ENCODE assay signal across 8 cellular contexts in the genomic region with DNA sequence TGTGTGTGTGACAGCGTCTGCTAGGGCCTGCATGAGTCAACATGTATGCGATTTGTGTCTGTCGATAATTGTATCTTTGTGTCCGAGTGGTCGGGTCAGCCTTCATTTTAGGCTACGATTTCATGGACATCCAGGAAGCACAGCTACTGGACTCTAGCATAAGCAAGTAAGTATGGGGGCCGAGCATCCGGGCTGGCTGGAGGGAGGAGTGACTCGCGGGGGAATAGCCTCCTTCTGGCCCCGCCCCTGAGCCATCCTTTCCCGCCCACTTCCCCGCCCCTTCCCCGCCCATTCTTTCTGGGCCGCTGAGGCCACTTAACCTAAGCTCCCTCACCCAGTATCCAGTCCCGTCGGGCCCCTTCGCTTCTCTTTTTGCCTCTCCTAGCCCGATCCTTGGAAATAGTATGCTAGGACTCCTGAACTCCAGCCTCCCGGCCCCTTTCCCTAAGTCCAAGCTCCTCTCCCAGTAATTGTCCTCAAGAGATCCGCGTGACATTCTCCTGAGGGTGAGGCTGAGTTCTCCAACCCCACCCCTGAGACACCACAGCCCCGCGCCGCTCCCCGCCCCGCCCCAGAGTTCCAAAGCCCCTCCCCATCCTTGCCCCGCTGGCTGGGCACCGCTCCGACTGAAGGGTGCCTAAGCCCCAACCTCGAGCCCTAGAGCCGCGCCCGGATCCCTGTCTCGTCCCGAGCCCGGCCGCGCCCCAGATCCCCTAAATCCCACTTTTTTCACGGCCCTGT. TPM values are rescaled to one million over a fixed set of nuclear protein-coding genes. Genes with fewer than 3 reads are reported as not detected.
DNase-seq lines count a peak whose midpoint lies in the region; ATAC-seq, FAIRE-seq and TF ChIP-seq lines count a peak whose summit lies in the region.

No MANE protein-coding gene starts in this region.

- H3K9ac ChIP-seq in kidney (ENCODE audit: low read length in 2 of 2) = peak overlapping the region in 1 of 2 donors; percentile 69

- no peak for FAIRE-seq in kidney (lab: Jason Lieb, UNC)

- peak overlapping the region; percentile 77 to 79 for H3K4me3 ChIP-seq in kidney (ENCODE audit: low read length in 2 of 2)

- ATAC-seq in HG02642 (IDR thresholded peaks at IDR 0.05; ENCODE audit: poor library complexity, unreplicated experiment) = peak; percentile 39
- no peak for ATAC-seq in HG03097 (IDR thresholded peaks at IDR 0.05; ENCODE audit: low FRiP score, unreplicated experiment)

- H3K9me3 ChIP-seq in kidney (ENCODE audit: control insufficient read depth in 1 of 2, low read length in 2 of 2) = no peaks in the 10 kb centered on the region

- no peak for TF ChIP-seq CTCF in kidney (IDR thresholded peaks at IDR 0.05; ENCODE audit: borderline replicate concordance, extremely low read depth, insufficient read depth)

- DNase-seq in DMS53 treated with DMSO at 0.1 percent for 48 hours (lab: John Stamatoyannopoulos, UW; ENCODE audit: unreplicated experiment) = peak; percentile 77
- peak; percentile 77 for DNase-seq in NCI-H226
- DNase-seq in activated CD4-positive, CD25-positive, alpha-beta regulatory T cell treated with anti-CD3 and anti-CD28 coated beads, Interleukin-2, amount 50 U/mL, for 16 hours (ENCODE audit: low read depth, low spot score) = peak; percentile 55
- peak; percentile 55 for DNase-seq in central memory CD4-positive, alpha-beta T cell
- peak; percentile 98 for DNase-seq in kidney
- DNase-seq in stimulated activated CD4-positive, alpha-beta T cell treated with anti-CD3 and anti-CD28 coated beads, Interleukin-12 subunit alpha, Interleukin-12 subunit beta, amount 100 ng/mL, for 24 hours (ENCODE audit: low read depth in 2 of 2) = peak; percentile 56 to 79

- intact Hi-C loops in kidney (cut with DNase I) = no loop called here

- peaks cover 9 to 20% of the 10 kb centered on the region in 2 donors for H3K36me3 ChIP-seq in kidney (ENCODE audit: control insufficient read depth in 1 of 2, insufficient read depth in 2 of 2, low read length in 2 of 2)

- H3K4me1 ChIP-seq in kidney (ENCODE audit: control insufficient read depth in 1 of 2, insufficient read depth in 1 of 2, low read depth in 1 of 2, low read length in 2 of 2) = peaks cover 14 to 19% of the 10 kb centered on the region in 2 donors

- peak overlapping the region; percentile 92 to 95 for H3K27ac ChIP-seq in kidney (ENCODE audit: low read depth in 2 of 2, low read length in 2 of 2)

RNA-seq across cellular contexts. Expression of a gene that starts 1.2 kb away (rescaled TPM):
- 86.7 TPM for total RNA-seq in kidney
- 59.7 TPM for polyA plus RNA-seq in kidney (ENCODE audit: insufficient read depth, low read depth, low replicate concordance)

RNA-seq across cellular contexts. Expression of a gene that starts 9.1 kb away (rescaled TPM):
- total RNA-seq in kidney = 7.9 TPM
- polyA plus RNA-seq in kidney (ENCODE audit: insufficient read depth, low read depth, low replicate concordance) = 240 TPM

RNA-seq across cellular contexts. Expression of a gene that starts 17.6 kb away (rescaled TPM):
- total RNA-seq in kidney = 0.63 TPM
- polyA plus RNA-seq in kidney (ENCODE audit: insufficient read depth, low read depth, low replicate concordance) = 1.1 TPM

RNA-seq across cellular contexts. Expression of a gene that starts 23.7 kb away (rescaled TPM):
- total RNA-seq in kidney = 19.3 TPM
- 5.9 TPM for polyA plus RNA-seq in kidney (ENCODE audit: insufficient read depth, low read depth, low replicate concordance)

RNA-seq across cellular contexts. Expression of a gene that starts 26.9 kb away (rescaled TPM):
- total RNA-seq in kidney = 0.38 TPM
- polyA plus RNA-seq in kidney (ENCODE audit: insufficient read depth, low read depth, low replicate concordance) = 0.77 TPM
